ENCODE assay signal across 8 cellular contexts in genomic region chr5:34007116-34007674, GRCh38. TPM values are rescaled to one million over a fixed set of nuclear protein-coding genes. Genes with fewer than 3 reads are reported as not detected.
DNase-seq lines count a peak whose midpoint lies in the region; ATAC-seq, FAIRE-seq and TF ChIP-seq lines count a peak whose summit lies in the region.

No MANE protein-coding gene starts in this region.

- DNase-seq in Calu3 (peak; percentile 7), NB4 (ENCODE audit: low read depth) (peak; percentile 15), bronchial epithelial cell (ENCODE audit: low read depth) (no peak), left lobe of liver (ENCODE audit: low spot score) (no peak), suprapubic skin (ENCODE audit: low spot score in 2 of 2) (no peak), T-helper 9 cell (no peak)

- H3K36me3 ChIP-seq in bronchial epithelial cell (ENCODE audit: control insufficient read depth, insufficient read depth, low read length) (no peaks in the 10 kb centered on the region), suprapubic skin (peaks cover 8% of the 10 kb centered on the region)

- TF ChIP-seq EP300 in suprapubic skin (IDR thresholded peaks at IDR 0.05): no peak

- ATAC-seq in left lobe of liver (peak; percentile 9), HG03457 (IDR thresholded peaks at IDR 0.05; ENCODE audit: unreplicated experiment) (no peak), HG02852 (IDR thresholded peaks at IDR 0.05; ENCODE audit: unreplicated experiment) (no peak)

- no peak for TF ChIP-seq CTCF in Calu3 (IDR thresholded peaks at IDR 0.05; ENCODE audit: unreplicated experiment)
- no peak for TF ChIP-seq CTCF in NB4 (IDR thresholded peaks at IDR 0.05; ENCODE audit: low read depth, low read length)
- TF ChIP-seq CTCF in bronchial epithelial cell (IDR thresholded peaks at IDR 0.05; ENCODE audit: insufficient read depth, low read length, severe bottlenecking): no peak
- no peak for TF ChIP-seq CTCF in suprapubic skin (IDR thresholded peaks at IDR 0.05)

- H3K27me3 ChIP-seq in bronchial epithelial cell (ENCODE audit: control insufficient read depth, insufficient read depth, low read length) (no peaks in the 10 kb centered on the region), suprapubic skin (no peaks in the 10 kb centered on the region)

- TF ChIP-seq POLR2A in NB4 (IDR thresholded peaks at IDR 0.05; ENCODE audit: extremely low read depth, insufficient read length): no peak
- TF ChIP-seq POLR2A in suprapubic skin (IDR thresholded peaks at IDR 0.05): no peak

- FAIRE-seq in bronchial epithelial cell (lab: Jason Lieb, UNC): no peak

- peak overlapping the region; percentile 93 for H3K27ac ChIP-seq in suprapubic skin

- BruUV-seq in Calu3 (replicated peaks; lab: Mats Ljungman, UMichigan): TSS peak; percentile 31

- peaks cover 22% of the 10 kb centered on the region for H3K36me3 Mint-ChIP-seq in Calu3 (ENCODE audit: insufficient read depth, unreplicated experiment)

- peak overlapping the region; percentile 94 for H3K4me3 ChIP-seq in NB4 (ENCODE audit: low read depth, low read length)
- H3K4me3 ChIP-seq in bronchial epithelial cell (ENCODE audit: low read depth, low read length): peak overlapping the region; percentile 81
- peak overlapping the region; percentile 60 for H3K4me3 ChIP-seq in suprapubic skin

- peaks cover 32% of the 10 kb centered on the region for H3K4me1 Mint-ChIP-seq in Calu3 (ENCODE audit: low read depth, unreplicated experiment)

- 6% methylated on average over 16 of the region's 16 CpGs for WGBS in suprapubic skin

- CTCF ChIA-PET in Calu3 (lab: Charles Lee): no interaction called here

- H3K9me3 ChIP-seq in suprapubic skin: no peaks in the 10 kb centered on the region

- H3K4me3 Mint-ChIP-seq in Calu3 (ENCODE audit: low read depth, unreplicated experiment): peak overlapping the region; percentile 81

- H3K27me3 Mint-ChIP-seq in Calu3 (ENCODE audit: unreplicated experiment): no peaks in the 10 kb centered on the region

- H3K4me1 ChIP-seq in suprapubic skin: peaks cover 25% of the 10 kb centered on the region

- intact Hi-C loops in Calu3 (cut with micrococcal nuclease; ENCODE audit: unreplicated experiment): no loop called here

- H3K9me3 Mint-ChIP-seq in Calu3 (ENCODE audit: low read depth, unreplicated experiment): no peaks in the 10 kb centered on the region

- peak overlapping the region; percentile 51 for H3K27ac Mint-ChIP-seq in Calu3 (ENCODE audit: unreplicated experiment)

RNA-seq across cellular contexts. Expression of gene AMACR, which starts 0.7 kb away (rescaled TPM):
- total RNA-seq in Calu3 (2022): 9.1 and 10.7 TPM in 2 replicates
- 6.3 and 6.5 TPM in 2 replicates for total RNA-seq in bronchial epithelial cell
- 58.0 TPM for total RNA-seq in left lobe of liver
- total RNA-seq in suprapubic skin: 10 to 100 TPM in 3 of 4 donors, 1 to 10 TPM in 1; 9.1 to 14.3 (median 11.5) TPM

RNA-seq across cellular contexts. Expression of gene SLC45A2, which starts 22.7 kb away (rescaled TPM):
- total RNA-seq in Calu3 (2022) (0.59 TPM in 1 of 2 replicates, not detected in the other), bronchial epithelial cell (not detected in 2 replicates), left lobe of liver (0.48 TPM), suprapubic skin (1 to 10 TPM; 1.2 to 7.6 (median 1.9) TPM)

RNA-seq across cellular contexts. Expression of gene C1QTNF3, which starts 35.8 kb away (rescaled TPM):
- 1.5 and 2.1 TPM in 2 replicates for total RNA-seq in Calu3 (2022)
- 0.26 TPM in 2 replicates for total RNA-seq in bronchial epithelial cell
- total RNA-seq in left lobe of liver: 1.9 TPM
- total RNA-seq in suprapubic skin: 10 to 100 TPM in 2 of 4 donors, 1 to 10 TPM in 2; 5.9 to 30.1 (median 8.7) TPM

Comparison
In these comparisons a context has a peak if more than half of its experiments do, and no peak if none do; other contexts are left out.
1. DNase-seq: peak in Calu3 (single experiment) and NB4 (single experiment); none in bronchial epithelial cell (single experiment), left lobe of liver (single experiment), suprapubic skin (0 of 2) and T-helper 9 cell (single experiment).
2. Peak in every context shown above with its lines, with median percentiles within 50 percentile points of each other: H3K4me3 ChIP-seq.